8 cellular contexts compared by ENCODE assay signal in genomic region chr11:122863704-122864326, GRCh38. TPM values are rescaled to one million over a fixed set of nuclear protein-coding genes. Genes with fewer than 3 reads are reported as not detected.
DNase-seq lines count a peak whose midpoint lies in the region; ATAC-seq, FAIRE-seq and TF ChIP-seq lines count a peak whose summit lies in the region.

No MANE protein-coding gene starts in this region.

- H2AFZ ChIP-seq in HCT116 (ENCODE audit: low read depth, low read length, poor library complexity, severe bottlenecking) (peak overlapping the region; percentile 89), K562 (ENCODE audit: low read depth, low read length) (no peak overlapping the region)

- no peak overlapping the region for H3K4me3 ChIP-seq in BE2C (ENCODE audit: low read depth, low read length)
- H3K4me3 ChIP-seq in HCT116 (replicated peaks in 1 of 2; ENCODE audit: low read depth in 1 of 2, low read length in 2 of 2) = no peak overlapping the region
- no peak overlapping the region for H3K4me3 ChIP-seq in K562
- H3K4me3 ChIP-seq in tibial nerve = peak overlapping the region in 1 of 4 donors; percentile 9

- H3K9ac ChIP-seq in HCT116 (ENCODE audit: low read length) (no peak overlapping the region), K562 (ENCODE audit: insufficient read depth in 1 of 2, low read depth in 2 of 2, low read length in 2 of 2) (no peak overlapping the region)

- H3K4me2 ChIP-seq in HCT116 (ENCODE audit: low read length) (peak overlapping the region; percentile 51), K562 (ENCODE audit: insufficient read depth, low read length) (no peak overlapping the region)

- DNase-seq in BE2C (peak; percentile 43), HCT116 (ENCODE audit: low read depth, low spot score) (peak; percentile 37), RKO (ENCODE audit: low spot score) (peak; percentile 51), K562 (ENCODE audit: extremely low read depth in 1 of 4, low spot score in 3 of 4) (peak; percentile 30 to 42 (median 36)), kidney glomerular epithelial cell (lab: John Stamatoyannopoulos, UW) (peak; percentile 19), tibial nerve (ENCODE audit: low spot score in 2 of 2) (peak; percentile 28 to 75)
- DNase-seq in NK-92 treated with Interleukin-12 subunit alpha and Interleukin-12 subunit beta, amount 100 ng/mL, for 24 hours (lab: John Stamatoyannopoulos, UW) = no peak

- H3K9me3 ChIP-seq in BE2C (no peaks in the 10 kb centered on the region), HCT116 (ENCODE audit: control insufficient read depth in 1 of 2, insufficient read depth in 1 of 2, low read depth in 1 of 2, low read length in 2 of 2) (no peaks in the 10 kb centered on the region), K562 (replicated peaks; ENCODE audit: control insufficient read depth, insufficient read depth, low read depth, low read length) (no peaks in the 10 kb centered on the region), tibial nerve (no peaks in the 10 kb centered on the region)

- FAIRE-seq in K562 (lab: Jason Lieb, UNC) = peak; percentile 29

- TF ChIP-seq RAD21 in HCT116 (IDR thresholded peaks at IDR 0.05; ENCODE audit: low read depth) = peak; percentile 83
- peak; percentile 58 to 60 for TF ChIP-seq RAD21 in K562 (CRISPR knock-in tag; conservative IDR thresholded peaks at IDR 0.05 in 1 of 2, IDR thresholded peaks at IDR 0.05 in 1 of 2)

- H3K27me3 ChIP-seq in BE2C (peaks cover 35% of the 10 kb centered on the region), HCT116 (ENCODE audit: insufficient read depth, low read length) (peaks cover 4% of the 10 kb centered on the region; the same call in 1 of the 2 replicates), K562 (ENCODE audit: control insufficient read depth in 2 of 2, insufficient read depth in 2 of 2, low read length in 2 of 2) (no peaks in the 10 kb centered on the region; a peak in 1 of 5 replicates), tibial nerve (no peaks in the 10 kb centered on the region)

- CTCF ChIA-PET in HCT116 (lab: Charles Lee) = interaction anchor here (0.6 to 6.7 kb wide), 26 partner anchors 10 to 1455 kb away, joined by 3 to 132 read pairs (median 5); partner anchors contain the start of gene HSPA8
- CTCF ChIA-PET in K562 (lab: Yijun Ruan, JAX; ENCODE audit: low intra/inter-chr PET ratio) = interaction anchor here (0.6 to 1.2 kb wide), 4 partner anchors 162 to 384 kb away, joined by 3 to 4 read pairs (median 3); no protein-coding TSS in a partner anchor

- H3K79me2 ChIP-seq in HCT116 (ENCODE audit: insufficient read depth, low read length) = no peaks in the 10 kb centered on the region
- no peaks in the 10 kb centered on the region for H3K79me2 ChIP-seq in K562 (ENCODE audit: control insufficient read depth, insufficient read depth, low read length)

- BruUV-seq in HCT116 (replicated peaks; lab: Mats Ljungman, UMichigan) = no TSS peak
- no TSS peak for BruUV-seq in K562 (replicated peaks; lab: Mats Ljungman, UMichigan)

- RAD21 ChIA-PET in HCT116 (lab: Charles Lee; ENCODE audit: low non-redundant PET in 1 of 2, low total read pairs in 2 of 2, uncharacterized antibody in 2 of 2, unreplicated experiment in 2 of 2) = interaction anchor here (0.5 to 1.3 kb wide), 8 partner anchors 10 to 233 kb away, joined by 3 to 6 read pairs (median 4); no protein-coding TSS in a partner anchor

- in situ Hi-C loops in K562 (cut with MboI) = no loop called here

- TF ChIP-seq POLR2A in HCT116 (IDR thresholded peaks at IDR 0.05; ENCODE audit: borderline replicate concordance, extremely low read depth, insufficient read depth, insufficient read length) = no peak
- no peak for TF ChIP-seq POLR2A in K562 (conservative IDR thresholded peaks at IDR 0.05)
- TF ChIP-seq POLR2A in tibial nerve (IDR thresholded peaks at IDR 0.05) = no peak
- TF ChIP-seq POLR2A in GM18505 (IDR thresholded peaks at IDR 0.05; ENCODE audit: borderline replicate concordance, extremely low read depth, insufficient read depth, insufficient read length) = no peak

- H3K9me2 ChIP-seq in HCT116 (ENCODE audit: insufficient read depth) = no peaks in the 10 kb centered on the region

- H4K20me1 ChIP-seq in HCT116 (ENCODE audit: insufficient read depth) (no peaks in the 10 kb centered on the region), K562 (replicated peaks; ENCODE audit: control insufficient read depth, insufficient read depth, low read length) (no peaks in the 10 kb centered on the region)

- intact Hi-C loops in HCT116 (cut with micrococcal nuclease) = loop anchor here (1.0 to 5.0 kb wide), 3 partner anchors 159 to 373 kb away; no protein-coding TSS in a partner anchor
- intact Hi-C loops in K562 (cut with micrococcal nuclease) = loop anchor here (1.0 to 5.0 kb wide), 4 partner anchors 159 to 615 kb away; no protein-coding TSS in a partner anchor

- TF ChIP-seq EP300 in K562 (IDR thresholded peaks at IDR 0.05; ENCODE audit: low read length) (no peak), tibial nerve (IDR thresholded peaks at IDR 0.05) (no peak)

- peak; percentile 58; the same call in 1 of the 2 replicates for ATAC-seq in HCT116
- peak; percentile 67; the same call in 2 of the 3 replicates for ATAC-seq in K562
- ATAC-seq in GM18505 (IDR thresholded peaks at IDR 0.05; ENCODE audit: unreplicated experiment) = no peak

- H3K36me3 ChIP-seq in BE2C (no peaks in the 10 kb centered on the region), HCT116 (ENCODE audit: control insufficient read depth in 1 of 2, insufficient read depth in 2 of 2, low read length in 2 of 2) (no peaks in the 10 kb centered on the region), K562 (ENCODE audit: control insufficient read depth, insufficient read depth, low read length) (no peaks in the 10 kb centered on the region), tibial nerve (no peaks in the 10 kb centered on the region)

- TF ChIP-seq CTCF in BE2C (IDR thresholded peaks at IDR 0.05; ENCODE audit: low read depth, low read length) (peak; percentile 90), HCT116 (IDR thresholded peaks at IDR 0.05 in 2 of 3, conservative IDR thresholded peaks at IDR 0.05 in 1 of 3; ENCODE audit: borderline replicate concordance in 1 of 3, insufficient read depth in 1 of 3, low read depth in 2 of 3, low read length in 2 of 3) (peak; percentile 88 to 91 (median 88)), K562 (IDR thresholded peaks at IDR 0.05 in 2 of 3, conservative IDR thresholded peaks at IDR 0.05 in 1 of 3; ENCODE audit: insufficient read depth in 2 of 3, low read depth in 1 of 3, low read length in 3 of 3) (peak; percentile 59 to 77 (median 62); a peak in 5 of 6 replicates), tibial nerve (IDR thresholded peaks at IDR 0.05) (peak; percentile 74 to 81 (median 75))

- 3% methylated on average over 7 of the region's 7 CpGs for WGBS in K562 (ENCODE audit: insufficient coverage, low coverage, missing lambda C conversion rate)
- WGBS in tibial nerve, 2 donors = 25 to 27% methylated on average over 7 of the region's 7 CpGs

- H3K4me1 ChIP-seq in BE2C (no peaks in the 10 kb centered on the region), HCT116 (ENCODE audit: control insufficient read depth in 1 of 2, insufficient read depth in 2 of 2, low read length in 2 of 2) (peaks cover 0 to 3% of the 10 kb centered on the region in 2 experiments; a peak in 2 of 4 replicates), K562 (replicated peaks in 1 of 2; ENCODE audit: control insufficient read depth in 2 of 2, insufficient read depth in 2 of 2, low read length in 2 of 2) (no peaks in the 10 kb centered on the region), tibial nerve (peaks cover 0 to 5% (median 0%) of the 10 kb centered on the region in 4 donors)

- POLR2A ChIA-PET in HCT116 (lab: Charles Lee) = interaction anchor here (0.7 kb wide), 1 partner anchor 190 kb away, joined by 3 read pairs; no protein-coding TSS in a partner anchor
- POLR2A ChIA-PET in K562 (lab: Yijun Ruan, JAX) = interaction anchor here (1.2 kb wide), 1 partner anchor 9 kb away, joined by 3 read pairs; no protein-coding TSS in a partner anchor

- H3K9me1 ChIP-seq in K562 (ENCODE audit: control insufficient read depth, insufficient read depth, low read length) = no peaks in the 10 kb centered on the region

- no peak overlapping the region for H3K27ac ChIP-seq in HCT116 (ENCODE audit: low read depth, low read length)
- H3K27ac ChIP-seq in K562 (ENCODE audit: extremely low read depth, low read depth, low read length) = no peak overlapping the region
- H3K27ac ChIP-seq in tibial nerve = no peak overlapping the region

RNA-seq across cellular contexts. Expression of gene JHY, which starts 18.7 kb away (rescaled TPM):
- polyA plus RNA-seq in BE2C (2012; ENCODE audit: insufficient read depth, insufficient read length, low read depth) = not detected
- total RNA-seq in HCT116 (2021; ENCODE audit: unreplicated experiment) (4.8 TPM), K562 (2014; rRNA removed) (not detected in 2 replicates), K562 (2014; rRNA removed; fragmentation: Illumina TruSeq; extraction: Trizol) (not detected in 2 replicates), K562 (2015; rRNA removed; fragmentation: Illumina TruSeq; extraction: Trizol) (not detected in 2 replicates), K562 (2021) (not detected in 2 replicates), tibial nerve (10 to 100 TPM; 13.4 to 17.3 (median 14.1) TPM)
- 2.1 and 2.5 TPM in 2 replicates for polyA plus RNA-seq in HCT116 (2012)
- not detected in 2 replicates for total RNA-seq in K562 (2011; cell fraction: chromatin; rRNA removed; ENCODE audit: low replicate concordance)
- not detected in 2 replicates for total RNA-seq in K562 (2011; cell fraction: nucleolus; rRNA removed)
- not detected in 2 replicates for total RNA-seq in K562 (2011; cell fraction: nucleoplasm; rRNA removed)
- polyA plus RNA-seq in K562 (2011; rRNA removed) (not detected in 2 replicates), K562 (2014; fragmentation: Illumina TruSeq; extraction: Trizol) (not detected in 2 replicates), K562 (2014; fragmentation: Nextera tagmentation; extraction: Ambion mirVana) (not detected), K562 (2014; rRNA removed) (not detected in 2 replicates)
- not detected in 2 replicates for polyA plus RNA-seq in K562 (2011; cell fraction: cytosol; rRNA removed)
- polyA plus RNA-seq in K562 (2011; cell fraction: nucleus; rRNA removed) = not detected in 2 replicates
- polyA plus RNA-seq in K562 (2012) = not detected in 2 replicates
- polyA minus RNA-seq in K562 (2011; rRNA and poly(A)+ RNA removed) = not detected in 2 replicates
- polyA minus RNA-seq in K562 (2011; cell fraction: cytosol; rRNA and poly(A)+ RNA removed) = not detected in 2 replicates
- polyA minus RNA-seq in K562 (2011; cell fraction: nucleus; rRNA and poly(A)+ RNA removed) = not detected in 2 replicates

RNA-seq across cellular contexts. Expression of gene CRTAM, which starts 25.5 kb away (rescaled TPM):
- polyA plus RNA-seq in BE2C (2012; ENCODE audit: insufficient read depth, insufficient read length, low read depth) = not detected
- total RNA-seq in HCT116 (2021; ENCODE audit: unreplicated experiment) = not detected
- not detected in 2 replicates for polyA plus RNA-seq in HCT116 (2012)
- total RNA-seq in K562 (2011; cell fraction: chromatin; rRNA removed; ENCODE audit: low replicate concordance) = not detected in 2 replicates
- not detected in 2 replicates for total RNA-seq in K562 (2011; cell fraction: nucleolus; rRNA removed)
- total RNA-seq in K562 (2011; cell fraction: nucleoplasm; rRNA removed) = not detected in 2 replicates
- not detected in 2 replicates for total RNA-seq in K562 (2014; rRNA removed)
- total RNA-seq in K562 (2014; rRNA removed; fragmentation: Illumina TruSeq; extraction: Trizol) = not detected in 2 replicates
- total RNA-seq in K562 (2015; rRNA removed; fragmentation: Illumina TruSeq; extraction: Trizol) = not detected in 2 replicates
- total RNA-seq in K562 (2021) = not detected in 2 replicates
- polyA plus RNA-seq in K562 (2011; rRNA removed) = not detected in 2 replicates
- polyA plus RNA-seq in K562 (2011; cell fraction: cytosol; rRNA removed) = not detected in 2 replicates
- not detected in 2 replicates for polyA plus RNA-seq in K562 (2011; cell fraction: nucleus; rRNA removed)
- polyA plus RNA-seq in K562 (2012) = not detected in 2 replicates
- not detected in 2 replicates for polyA plus RNA-seq in K562 (2014; fragmentation: Illumina TruSeq; extraction: Trizol)
- polyA plus RNA-seq in K562 (2014; fragmentation: Nextera tagmentation; extraction: Ambion mirVana) = not detected
- not detected in 2 replicates for polyA plus RNA-seq in K562 (2014; rRNA removed)
- not detected in 2 replicates for polyA minus RNA-seq in K562 (2011; rRNA and poly(A)+ RNA removed)
- polyA minus RNA-seq in K562 (2011; cell fraction: cytosol; rRNA and poly(A)+ RNA removed) = not detected in 2 replicates
- not detected in 2 replicates for polyA minus RNA-seq in K562 (2011; cell fraction: nucleus; rRNA and poly(A)+ RNA removed)
- under 1 TPM in 3 of 4 donors, not detected in 1; 0.20 to 0.84 (median 0.66) TPM for total RNA-seq in tibial nerve
